7 cellular contexts compared by ENCODE assay signal in genomic region chr10:63633677-63634487, GRCh38.
DNase-seq lines count a peak whose midpoint lies in the region; ATAC-seq, FAIRE-seq and TF ChIP-seq lines count a peak whose summit lies in the region.

No MANE protein-coding gene starts in this region.

- H3K27ac Mint-ChIP-seq in mesothelial cell of epicardium = peak overlapping the region; percentile 60

- H3K9me1 ChIP-seq in K562 (ENCODE audit: control insufficient read depth, insufficient read depth, low read length) = no peaks in the 10 kb centered on the region

- no peak overlapping the region for H3K9ac ChIP-seq in K562 (ENCODE audit: insufficient read depth in 1 of 2, low read depth in 2 of 2, low read length in 2 of 2)

- no peaks in the 10 kb centered on the region for H3K79me2 ChIP-seq in K562 (ENCODE audit: control insufficient read depth, insufficient read depth, low read length)

- H3K9me3 Mint-ChIP-seq in mesothelial cell of epicardium = no peaks in the 10 kb centered on the region

- no peak for ATAC-seq in K562
- no peak for ATAC-seq in HG03571 (IDR thresholded peaks at IDR 0.05; ENCODE audit: unreplicated experiment)
- no peak for ATAC-seq in HG03095 (IDR thresholded peaks at IDR 0.05; ENCODE audit: unreplicated experiment)

- DNase-seq in ELF-1 (ENCODE audit: low read depth, low spot score) (peak; percentile 44), M059J (ENCODE audit: low read depth) (peak; percentile 65), K562 (ENCODE audit: extremely low read depth in 1 of 4, low spot score in 3 of 4) (peak; percentile 41 to 75 (median 51)), mesothelial cell of epicardium (ENCODE audit: low spot score in 2 of 2, unreplicated experiment in 2 of 2) (no peak), KG1 (lab: John Stamatoyannopoulos, UW) (no peak)

- peaks cover 30% of the 10 kb centered on the region for H3K4me1 Mint-ChIP-seq in mesothelial cell of epicardium

- H3K36me3 ChIP-seq in K562 (ENCODE audit: control insufficient read depth, insufficient read depth, low read length) = no peaks in the 10 kb centered on the region

- H3K9me3 ChIP-seq in K562 (replicated peaks; ENCODE audit: control insufficient read depth, insufficient read depth, low read depth, low read length) = no peaks in the 10 kb centered on the region

- intact Hi-C loops in K562 (cut with micrococcal nuclease) = loop anchor here (1.0 kb wide), 1 partner anchor 467 kb away; no protein-coding TSS in a partner anchor

- H3K36me3 Mint-ChIP-seq in mesothelial cell of epicardium = no peaks in the 10 kb centered on the region

- H3K4me1 ChIP-seq in K562 (replicated peaks in 1 of 2; ENCODE audit: control insufficient read depth in 2 of 2, insufficient read depth in 2 of 2, low read length in 2 of 2) = peaks cover 9 to 16% of the 10 kb centered on the region in 2 experiments; a peak in 4 of 5 replicates

- peak; percentile 56 to 66 (median 56) for TF ChIP-seq CTCF in K562 (IDR thresholded peaks at IDR 0.05 in 2 of 3, conservative IDR thresholded peaks at IDR 0.05 in 1 of 3; ENCODE audit: insufficient read depth in 2 of 3, low read depth in 1 of 3, low read length in 3 of 3)
- no peak for TF ChIP-seq CTCF in mesothelial cell of epicardium (IDR thresholded peaks at IDR 0.05; ENCODE audit: unreplicated experiment)

- no peak for TF ChIP-seq EP300 in K562 (IDR thresholded peaks at IDR 0.05; ENCODE audit: low read length)

- in situ Hi-C loops in K562 (cut with MboI) = loop anchor here (5.0 to 25.0 kb wide), 2 partner anchors 88 to 422 kb away; no protein-coding TSS in a partner anchor

- no peak overlapping the region for H3K4me3 Mint-ChIP-seq in mesothelial cell of epicardium

- WGBS in K562 (ENCODE audit: insufficient coverage, low coverage, missing lambda C conversion rate) = 18% methylated on average over 5 of the region's 5 CpGs

- no peaks in the 10 kb centered on the region for H3K27me3 ChIP-seq in K562 (ENCODE audit: control insufficient read depth in 2 of 2, insufficient read depth in 2 of 2, low read length in 2 of 2)

- H3K27ac ChIP-seq in K562 (ENCODE audit: extremely low read depth, low read depth, low read length) = no peak overlapping the region

- POLR2A ChIA-PET in K562 (lab: Yijun Ruan, JAX) = interaction anchor here (0.6 to 1.6 kb wide), 3 partner anchors 43 to 466 kb away, joined by 3 read pairs; no protein-coding TSS in a partner anchor

- TF ChIP-seq RAD21 in K562 (CRISPR knock-in tag; conservative IDR thresholded peaks at IDR 0.05 in 1 of 2, IDR thresholded peaks at IDR 0.05 in 1 of 2) = peak; percentile 61 to 72

- no peak overlapping the region for H3K4me3 ChIP-seq in K562

- BruUV-seq in K562 (replicated peaks; lab: Mats Ljungman, UMichigan) = no TSS peak

- H2AFZ ChIP-seq in K562 (ENCODE audit: low read depth, low read length) = peak overlapping the region; percentile 54; the same call in 1 of the 2 replicates

- FAIRE-seq in K562 (lab: Jason Lieb, UNC) = peak; percentile 66

- no peak overlapping the region for H3K4me2 ChIP-seq in K562 (ENCODE audit: insufficient read depth, low read length)

- no peaks in the 10 kb centered on the region for H3K27me3 Mint-ChIP-seq in mesothelial cell of epicardium (ENCODE audit: low read depth)

- TF ChIP-seq POLR2A in K562 (conservative IDR thresholded peaks at IDR 0.05) = no peak

- CTCF ChIA-PET in K562 (lab: Yijun Ruan, JAX; ENCODE audit: low intra/inter-chr PET ratio) = interaction anchor here (0.6 to 1.3 kb wide), 2 partner anchors 86 to 467 kb away, joined by 3 read pairs; no protein-coding TSS in a partner anchor

- H4K20me1 ChIP-seq in K562 (replicated peaks; ENCODE audit: control insufficient read depth, insufficient read depth, low read length) = no peaks in the 10 kb centered on the region

TF ChIP-seq in K562, 482 proteins besides CTCF, POLR2A, EP300 and RAD21 (continues in another document):
- TF ChIP-seq SMC3 (conservative IDR thresholded peaks at IDR 0.05; ENCODE audit: insufficient read depth, low read depth, low read length) = peak; percentile 41
- 0 out of 4 replicates have a peak, but pooled peaks of 1 of the 2 experiments have one; percentile 26 for TF ChIP-seq MNT (conservative IDR thresholded peaks at IDR 0.05)
- peak; percentile 69; the same call in 1 of the 2 replicates for TF ChIP-seq ATF7 (IDR thresholded peaks at IDR 0.05)
- TF ChIP-seq, protein P1, sequence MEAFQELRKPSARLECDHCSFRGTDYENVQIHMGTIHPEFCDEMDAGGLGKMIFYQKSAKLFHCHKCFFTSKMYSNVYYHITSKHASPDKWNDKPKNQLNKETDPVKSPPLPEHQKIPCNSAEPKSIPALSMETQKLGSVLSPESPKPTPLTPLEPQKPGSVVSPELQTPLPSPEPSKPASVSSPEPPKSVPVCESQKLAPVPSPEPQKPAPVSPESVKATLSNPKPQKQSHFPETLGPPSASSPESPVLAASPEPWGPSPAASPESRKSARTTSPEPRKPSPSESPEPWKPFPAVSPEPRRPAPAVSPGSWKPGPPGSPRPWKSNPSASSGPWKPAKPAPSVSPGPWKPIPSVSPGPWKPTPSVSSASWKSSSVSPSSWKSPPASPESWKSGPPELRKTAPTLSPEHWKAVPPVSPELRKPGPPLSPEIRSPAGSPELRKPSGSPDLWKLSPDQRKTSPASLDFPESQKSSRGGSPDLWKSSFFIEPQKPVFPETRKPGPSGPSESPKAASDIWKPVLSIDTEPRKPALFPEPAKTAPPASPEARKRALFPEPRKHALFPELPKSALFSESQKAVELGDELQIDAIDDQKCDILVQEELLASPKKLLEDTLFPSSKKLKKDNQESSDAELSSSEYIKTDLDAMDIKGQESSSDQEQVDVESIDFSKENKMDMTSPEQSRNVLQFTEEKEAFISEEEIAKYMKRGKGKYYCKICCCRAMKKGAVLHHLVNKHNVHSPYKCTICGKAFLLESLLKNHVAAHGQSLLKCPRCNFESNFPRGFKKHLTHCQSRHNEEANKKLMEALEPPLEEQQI (IDR thresholded peaks at IDR 0.05) = 0 out of 2 replicates have a peak, but pooled peaks have one; percentile 34
- peak; percentile 42 for TF ChIP-seq EP400 (IDR thresholded peaks at IDR 0.05)
- TF ChIP-seq ZNF696 (CRISPR knock-in tag; conservative IDR thresholded peaks at IDR 0.05) = no peak
- 0 out of 2 replicates have a peak, but pooled peaks have one; percentile 9 for TF ChIP-seq NFIC (IDR thresholded peaks at IDR 0.05)
- no peak for TF ChIP-seq EHMT2 (IDR thresholded peaks at IDR 0.05)
- TF ChIP-seq, protein P2, sequence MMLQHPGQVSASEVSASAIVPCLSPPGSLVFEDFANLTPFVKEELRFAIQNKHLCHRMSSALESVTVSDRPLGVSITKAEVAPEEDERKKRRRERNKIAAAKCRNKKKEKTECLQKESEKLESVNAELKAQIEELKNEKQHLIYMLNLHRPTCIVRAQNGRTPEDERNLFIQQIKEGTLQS (IDR thresholded peaks at IDR 0.05) = 0 out of 2 replicates have a peak, but pooled peaks have one; percentile 23
- TF ChIP-seq, protein P2 (CRISPR knock-in tag; conservative IDR thresholded peaks at IDR 0.05) = no peak
- TF ChIP-seq YY1 (IDR thresholded peaks at IDR 0.05; ENCODE audit: borderline replicate concordance in 1 of 3, control insufficient read depth in 1 of 3, extremely low read depth in 1 of 3, insufficient read depth in 3 of 3, insufficient read length in 1 of 3, insufficient replicate concordance in 2 of 3, low read depth in 1 of 3, low read length in 2 of 3) = peak in 1 of 3 experiments; percentile 37
- no peak for TF ChIP-seq ZBTB9 (CRISPR knock-in tag; IDR thresholded peaks at IDR 0.05)
- TF ChIP-seq ZBED1 (IDR thresholded peaks at IDR 0.05) = no peak
- 0 out of 2 replicates have a peak, but pooled peaks have one; percentile 21 for TF ChIP-seq ELF1 (tag; IDR thresholded peaks at IDR 0.05)
- TF ChIP-seq MYC (IDR thresholded peaks at IDR 0.05; ENCODE audit: low read depth, low read length) = 0 out of 2 replicates have a peak, but pooled peaks have one; percentile 12
- no peak for TF ChIP-seq MYC (CRISPR knock-in tag; IDR thresholded peaks at IDR 0.05; ENCODE audit: borderline replicate concordance, low read depth)

Comparison
In these comparisons a context has a peak if more than half of its experiments do, and no peak if none do; other contexts are left out.
1. DNase-seq: peak in ELF-1 (single experiment), M059J (single experiment) and K562 (4 of 4); none in mesothelial cell of epicardium (0 of 2) and KG1 (single experiment).